ENCODE assay signal across 1 cellular context in the genomic region with DNA sequence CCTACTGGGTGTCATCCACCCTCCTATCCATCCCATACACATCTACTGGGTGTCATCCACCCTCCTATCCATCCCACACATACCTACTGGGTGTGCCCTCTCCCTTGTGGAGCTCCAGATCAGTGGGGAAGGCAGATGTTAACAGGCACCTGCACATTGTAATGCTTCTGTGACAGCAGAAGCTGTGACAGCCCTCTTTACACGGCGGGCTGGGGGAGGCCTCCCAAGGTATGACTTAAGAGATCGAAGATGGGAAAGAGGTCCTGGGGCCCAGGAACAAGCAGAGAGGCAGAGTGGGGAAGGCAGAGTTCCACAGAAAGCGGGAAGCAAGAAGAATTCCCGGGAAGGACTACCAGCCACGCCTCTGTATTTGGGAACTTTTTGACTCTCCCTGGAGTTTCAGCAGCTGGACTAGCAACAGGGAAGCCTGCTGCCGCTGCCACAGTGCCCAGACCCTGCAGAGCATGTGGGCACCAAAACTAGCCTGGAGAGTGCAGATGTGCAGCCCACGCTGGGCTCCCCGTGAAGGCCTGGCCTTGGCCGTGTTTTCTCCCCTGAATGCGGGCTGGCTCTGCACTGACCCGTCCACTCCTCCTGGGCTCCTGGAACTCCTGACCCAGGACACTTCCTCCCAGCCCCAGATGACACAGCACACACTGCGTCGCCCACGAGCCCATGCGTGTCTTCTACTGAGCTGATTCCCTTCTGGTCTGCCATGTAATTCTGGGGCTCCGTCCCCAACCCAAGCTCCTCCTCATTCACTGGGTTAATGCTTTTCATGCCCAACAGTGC.
TF ChIP-seq lines count a peak whose summit lies in the region.

No MANE protein-coding gene starts in this region.

TF ChIP-seq in HEK293, 187 proteins besides CTCF, POLR2A, EP300 and RAD21 (continued from another document):
- no peak for TF ChIP-seq ZNF133 (tag by site-specific recombination; IDR thresholded peaks at IDR 0.05)
- no peak for TF ChIP-seq ZNF214 (tag by site-specific recombination; IDR thresholded peaks at IDR 0.05; ENCODE audit: borderline replicate concordance)
